ENCODE assay signal across 23 cellular contexts in the genomic region with DNA sequence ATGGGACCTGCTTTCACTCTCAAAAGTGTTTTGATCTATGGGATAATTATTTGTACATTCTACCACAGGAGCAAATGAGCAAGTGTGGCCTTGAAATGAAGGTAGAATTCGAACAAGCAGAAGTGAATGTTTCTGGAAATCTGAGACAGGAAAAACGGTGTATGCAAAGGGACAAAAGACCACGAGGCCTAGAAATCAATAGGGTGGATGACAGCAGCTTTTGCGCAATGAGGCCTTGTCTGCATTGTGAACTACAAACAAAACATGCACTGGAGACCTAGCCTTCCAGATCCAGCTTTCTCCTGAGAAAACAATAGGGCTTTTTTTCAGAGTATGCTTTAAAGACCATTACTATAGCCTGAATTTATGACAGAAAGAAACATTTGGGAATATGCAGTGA.
"Had no signal": no experiment of that assay in that cellular context is flagged by ENCODE, and none has a peak within 500 bp of the region (broad histone marks: within the 10 kb centered on the region; RNA-seq: fewer than 3 reads in every experiment).

No MANE protein-coding gene starts in this region.

- DNase-seq: cortex of kidney; dorsolateral prefrontal cortex; effector CD8-positive, alpha-beta T cell; heart left ventricle; hippocampal formation; left colon; left ventricle myocardium superior; mesendoderm; naive B cell; occipital lobe; pancreas; psoas muscle; retina; right lobe of liver; stimulated activated CD4-positive, alpha-beta T cell treated with anti-CD3 and anti-CD28 coated beads, Interleukin-4, amount 100 ng/mL, for 1 hour; stimulated activated CD8-positive, alpha-beta memory T cell treated with anti-CD3 and anti-CD28 coated beads, Interleukin-4, amount 100 ng/mL, for 48 hours; stimulated activated naive CD8-positive, alpha-beta T cell treated with anti-CD3 and anti-CD28 coated beads, Interleukin-15, Interleukin-2, amounts not matched to agents 100 U/mL and 50 U/mL, for 24 hours; tibial artery; upper lobe of left lung; uterus had no signal

- H3K27ac ChIP-seq: dorsolateral prefrontal cortex, heart left ventricle, pancreas, psoas muscle, right lobe of liver, tibial artery, upper lobe of left lung, uterus had no signal

- H3K27ac Mint-ChIP-seq: naive B cell; nephron; stimulated activated effector memory CD8-positive, alpha-beta T cell treated with anti-CD3 and anti-CD28 coated beads, Interleukin-12 subunit alpha, Interleukin-12 subunit beta, amount 100 ng/mL, for 72 hours had no signal

- H3K4me3 ChIP-seq: dorsolateral prefrontal cortex, heart left ventricle, lung, pancreas, psoas muscle, right lobe of liver, tibial artery, upper lobe of left lung, uterus had no signal

- H3K36me3 Mint-ChIP-seq: naive B cell; stimulated activated effector memory CD8-positive, alpha-beta T cell treated with anti-CD3 and anti-CD28 coated beads, Interleukin-12 subunit alpha, Interleukin-12 subunit beta, amount 100 ng/mL, for 72 hours had no signal

- H3K36me3 ChIP-seq: heart left ventricle, pancreas, right lobe of liver, tibial artery, upper lobe of left lung, uterus had no signal

- H3K27me3 ChIP-seq: dorsolateral prefrontal cortex, heart left ventricle, pancreas, right lobe of liver, tibial artery, upper lobe of left lung, uterus had no signal

- H3K27me3 Mint-ChIP-seq: naive B cell had no signal

- H3K9me3 ChIP-seq: heart left ventricle, pancreas, psoas muscle, right lobe of liver, tibial artery, upper lobe of left lung, uterus had no signal

- H3K9me3 Mint-ChIP-seq: nephron had no signal

- ATAC-seq: heart left ventricle; left colon; left ventricle myocardium superior; pancreas; psoas muscle; stimulated activated effector memory CD8-positive, alpha-beta T cell treated with anti-CD3 and anti-CD28 coated beads, Interleukin-12 subunit alpha, Interleukin-12 subunit beta, amount 100 ng/mL, for 72 hours; stimulated activated naive CD8-positive, alpha-beta T cell treated with anti-CD3 and anti-CD28 coated beads, Interleukin-15, Interleukin-2, amounts not matched to agents 100 U/mL and 50 U/mL, for 24 hours had no signal

- H3K4me3 Mint-ChIP-seq: naive B cell; nephron; stimulated activated effector memory CD8-positive, alpha-beta T cell treated with anti-CD3 and anti-CD28 coated beads, Interleukin-12 subunit alpha, Interleukin-12 subunit beta, amount 100 ng/mL, for 72 hours had no signal

- H3K4me1 Mint-ChIP-seq: naive B cell; nephron; stimulated activated effector memory CD8-positive, alpha-beta T cell treated with anti-CD3 and anti-CD28 coated beads, Interleukin-12 subunit alpha, Interleukin-12 subunit beta, amount 100 ng/mL, for 72 hours had no signal

- H3K4me1 ChIP-seq: heart left ventricle, pancreas, psoas muscle, right lobe of liver, tibial artery, upper lobe of left lung, uterus had no signal
